Comparison of ENCODE assay signal across 17 cellular contexts in the genomic region with DNA sequence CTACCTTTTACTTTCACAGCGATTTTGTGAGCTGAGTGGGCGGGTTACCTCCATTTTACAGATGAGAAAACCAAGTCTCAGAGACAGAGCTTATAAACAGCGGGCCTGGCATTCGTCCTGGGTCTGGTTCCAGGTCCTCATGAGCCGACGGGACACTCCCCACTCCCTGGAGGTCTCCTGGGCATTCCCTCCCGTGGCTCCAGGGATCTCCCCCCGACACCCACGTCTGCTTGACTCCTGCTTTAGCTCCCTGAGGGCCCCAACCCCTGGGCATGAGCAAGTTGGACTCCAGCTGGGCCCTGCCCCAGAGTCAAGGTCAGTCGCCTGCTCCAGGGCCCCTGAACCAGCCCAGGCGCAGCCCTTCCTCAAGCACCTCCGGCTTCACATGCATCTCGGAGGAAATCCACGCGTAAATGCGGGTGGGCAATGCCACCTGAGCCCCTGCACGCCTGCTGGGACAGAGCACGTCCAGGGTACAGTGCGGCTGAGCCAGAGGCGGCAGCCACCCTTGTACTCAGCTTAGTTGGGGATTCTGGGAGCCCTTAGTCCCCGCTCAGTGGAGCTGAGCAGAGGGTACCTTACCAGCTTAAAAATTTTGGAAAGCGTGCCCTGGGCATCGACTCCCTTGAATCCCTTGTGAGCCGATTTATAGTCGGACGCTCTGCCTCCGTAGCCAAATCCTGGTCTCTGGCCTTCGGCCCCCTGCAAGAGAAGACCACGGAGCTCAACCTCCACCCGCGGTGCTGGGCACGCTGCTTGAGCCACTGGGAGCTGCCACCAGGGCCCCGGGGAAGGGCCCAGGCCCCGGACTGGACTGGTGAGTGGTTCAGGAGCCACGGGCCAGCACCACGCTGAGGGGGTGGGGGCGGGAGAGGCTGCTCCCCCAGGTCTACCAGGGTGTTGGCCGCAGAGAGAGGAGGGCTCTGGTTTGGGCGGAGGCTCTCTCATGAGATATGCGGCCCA.
DNase-seq lines count a peak whose midpoint lies in the region; ATAC-seq and TF ChIP-seq lines count a peak whose summit lies in the region.
"Had no signal": no experiment of that assay in that cellular context is flagged by ENCODE, and none has a peak within 500 bp of the region (broad histone marks: within the 10 kb centered on the region; RNA-seq: fewer than 3 reads in every experiment).

No MANE protein-coding gene starts in this region.

- TF ChIP-seq POLR2A in spleen (IDR thresholded peaks at IDR 0.05) = no peak

- H3K27me3 ChIP-seq in colonic mucosa (no peaks in the 10 kb centered on the region), spleen (replicated peaks in 1 of 7) (no peaks in the 10 kb centered on the region)

- H3K4me1 ChIP-seq in colonic mucosa = peaks cover 3% of the 10 kb centered on the region
- peaks cover 0 to 47% (median 16%) of the 10 kb centered on the region in 6 donors for H3K4me1 ChIP-seq in spleen

- H3K4me3 ChIP-seq in colonic mucosa (no peak overlapping the region), spleen (no peak overlapping the region)

- DNase-seq in activated CD8-positive, alpha-beta memory T cell treated with anti-CD3 and anti-CD28 coated beads, Interleukin-2, amount 50 U/mL, for 4 hours = peak; percentile 13
- peak; percentile 15 for DNase-seq in colonic mucosa
- peak; percentile 43 for DNase-seq in left lobe of liver (ENCODE audit: low spot score)
- DNase-seq in spleen = peak; percentile 75
- DNase-seq in T-helper 1 cell = no peak
- no peak for DNase-seq in iPS-NIHi11 (ENCODE audit: low spot score)
- DNase-seq: CD4-positive, alpha-beta T cell; DND-41; GDM1; GOT3; Kasumi-1; NCI-H1417; NCI-H2029; NCI-H510A treated with DMSO at 0.1 percent for 48 hours had no signal

- H3K9me3 ChIP-seq in colonic mucosa (no peaks in the 10 kb centered on the region), spleen (no peaks in the 10 kb centered on the region)

- H3K9ac ChIP-seq in colonic mucosa (ENCODE audit: low read depth in 2 of 2, low read length in 2 of 2) = no peak overlapping the region

- 89 to 96% (median 94%) methylated on average over 36 to 40 of the region's 40 CpGs for WGBS in spleen, 5 donors

- no peak for ATAC-seq in left lobe of liver
- no peak for ATAC-seq in GM21367 (IDR thresholded peaks at IDR 0.05; ENCODE audit: unreplicated experiment)
- ATAC-seq in SK-N-SH treated with all-trans-retinoic acid at 6 μM for 48 hours = no peak
- ATAC-seq: Right ventricle myocardium inferior had no signal

- no peak for TF ChIP-seq CTCF in colonic mucosa (IDR thresholded peaks at IDR 0.05)
- no peak for TF ChIP-seq CTCF in spleen (IDR thresholded peaks at IDR 0.05 in 8 of 11, conservative IDR thresholded peaks at IDR 0.05 in 3 of 11)

- H3K36me3 ChIP-seq in colonic mucosa = no peaks in the 10 kb centered on the region
- peaks cover 0 to 2% (median 0%) of the 10 kb centered on the region in 6 donors for H3K36me3 ChIP-seq in spleen

- intact Hi-C loops in colonic mucosa (cut with DNase I) (loop anchor here (5.0 kb wide), 2 partner anchors 112 to 182 kb away; no protein-coding TSS in a partner anchor), spleen (cut with DNase I; ENCODE audit: low total_unique reads) (loop anchor here (5.0 kb wide), 1 partner anchor 62 kb away; no protein-coding TSS in a partner anchor)

- H3K27ac ChIP-seq in colonic mucosa (no peak overlapping the region), spleen (no peak overlapping the region)

TF ChIP-seq in SK-N-SH treated with all-trans-retinoic acid at 6 μM for 48 hours, 23 proteins besides CTCF, POLR2A, EP300 and RAD21:
- TF ChIP-seq ARNTL (CRISPR knock-in tag; IDR thresholded peaks at IDR 0.05; ENCODE audit: borderline replicate concordance, low read depth) = no peak
- TF ChIP-seq ESRRG (CRISPR knock-in tag; IDR thresholded peaks at IDR 0.05) = no peak
- TF ChIP-seq ZNF70 (CRISPR knock-in tag; IDR thresholded peaks at IDR 0.05) = no peak
- TF ChIP-seq PPARA (CRISPR knock-in tag; IDR thresholded peaks at IDR 0.05; ENCODE audit: borderline replicate concordance) = no peak
- no peak for TF ChIP-seq GLIS3 (CRISPR knock-in tag; IDR thresholded peaks at IDR 0.05)
- no peak for TF ChIP-seq CSDC2 (CRISPR knock-in tag; IDR thresholded peaks at IDR 0.05)
- TF ChIP-seq, protein P1, sequence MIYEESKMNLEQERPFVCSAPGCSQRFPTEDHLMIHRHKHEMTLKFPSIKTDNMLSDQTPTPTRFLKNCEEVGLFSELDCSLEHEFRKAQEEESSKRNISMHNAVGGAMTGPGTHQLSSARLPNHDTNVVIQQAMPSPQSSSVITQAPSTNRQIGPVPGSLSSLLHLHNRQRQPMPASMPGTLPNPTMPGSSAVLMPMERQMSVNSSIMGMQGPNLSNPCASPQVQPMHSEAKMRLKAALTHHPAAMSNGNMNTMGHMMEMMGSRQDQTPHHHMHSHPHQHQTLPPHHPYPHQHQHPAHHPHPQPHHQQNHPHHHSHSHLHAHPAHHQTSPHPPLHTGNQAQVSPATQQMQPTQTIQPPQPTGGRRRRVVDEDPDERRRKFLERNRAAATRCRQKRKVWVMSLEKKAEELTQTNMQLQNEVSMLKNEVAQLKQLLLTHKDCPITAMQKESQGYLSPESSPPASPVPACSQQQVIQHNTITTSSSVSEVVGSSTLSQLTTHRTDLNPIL (CRISPR knock-in tag; IDR thresholded peaks at IDR 0.05; ENCODE audit: low read depth) = no peak
- TF ChIP-seq TOX (CRISPR knock-in tag; IDR thresholded peaks at IDR 0.05; ENCODE audit: borderline replicate concordance) = no peak
- TF ChIP-seq, protein P2, sequence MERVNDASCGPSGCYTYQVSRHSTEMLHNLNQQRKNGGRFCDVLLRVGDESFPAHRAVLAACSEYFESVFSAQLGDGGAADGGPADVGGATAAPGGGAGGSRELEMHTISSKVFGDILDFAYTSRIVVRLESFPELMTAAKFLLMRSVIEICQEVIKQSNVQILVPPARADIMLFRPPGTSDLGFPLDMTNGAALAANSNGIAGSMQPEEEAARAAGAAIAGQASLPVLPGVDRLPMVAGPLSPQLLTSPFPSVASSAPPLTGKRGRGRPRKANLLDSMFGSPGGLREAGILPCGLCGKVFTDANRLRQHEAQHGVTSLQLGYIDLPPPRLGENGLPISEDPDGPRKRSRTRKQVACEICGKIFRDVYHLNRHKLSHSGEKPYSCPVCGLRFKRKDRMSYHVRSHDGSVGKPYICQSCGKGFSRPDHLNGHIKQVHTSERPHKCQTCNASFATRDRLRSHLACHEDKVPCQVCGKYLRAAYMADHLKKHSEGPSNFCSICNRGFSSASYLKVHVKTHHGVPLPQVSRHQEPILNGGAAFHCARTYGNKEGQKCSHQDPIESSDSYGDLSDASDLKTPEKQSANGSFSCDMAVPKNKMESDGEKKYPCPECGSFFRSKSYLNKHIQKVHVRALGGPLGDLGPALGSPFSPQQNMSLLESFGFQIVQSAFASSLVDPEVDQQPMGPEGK (CRISPR knock-in tag; IDR thresholded peaks at IDR 0.05; ENCODE audit: borderline replicate concordance) = no peak
- no peak for TF ChIP-seq BACH2 (CRISPR knock-in tag; IDR thresholded peaks at IDR 0.05; ENCODE audit: borderline replicate concordance)
- TF ChIP-seq TCF4 (CRISPR knock-in tag; IDR thresholded peaks at IDR 0.05; ENCODE audit: borderline replicate concordance) = no peak
- TF ChIP-seq ZFP3 (CRISPR knock-in tag; IDR thresholded peaks at IDR 0.05) = no peak
- no peak for TF ChIP-seq ZNF565 (CRISPR knock-in tag; conservative IDR thresholded peaks at IDR 0.05; ENCODE audit: low read depth)
- TF ChIP-seq ZNF8 (CRISPR knock-in tag; IDR thresholded peaks at IDR 0.05) = no peak
- no peak for TF ChIP-seq ZC3H10 (CRISPR knock-in tag; IDR thresholded peaks at IDR 0.05)
- TF ChIP-seq SNAI2 (CRISPR knock-in tag; IDR thresholded peaks at IDR 0.05) = no peak

Comparison
In these comparisons a context has a peak if more than half of its experiments do, and no peak if none do; other contexts are left out.
1. DNase-seq: peak in activated CD8-positive, alpha-beta memory T cell treated with anti-CD3 and anti-CD28 coated beads, Interleukin-2, amount 50 U/mL, for 4 hours (single experiment), colonic mucosa (single experiment), left lobe of liver (single experiment) and spleen (single experiment); none in T-helper 1 cell (0 of 5) and iPS-NIHi11 (single experiment).